1 cellular context compared by ENCODE assay signal in the genomic region with DNA sequence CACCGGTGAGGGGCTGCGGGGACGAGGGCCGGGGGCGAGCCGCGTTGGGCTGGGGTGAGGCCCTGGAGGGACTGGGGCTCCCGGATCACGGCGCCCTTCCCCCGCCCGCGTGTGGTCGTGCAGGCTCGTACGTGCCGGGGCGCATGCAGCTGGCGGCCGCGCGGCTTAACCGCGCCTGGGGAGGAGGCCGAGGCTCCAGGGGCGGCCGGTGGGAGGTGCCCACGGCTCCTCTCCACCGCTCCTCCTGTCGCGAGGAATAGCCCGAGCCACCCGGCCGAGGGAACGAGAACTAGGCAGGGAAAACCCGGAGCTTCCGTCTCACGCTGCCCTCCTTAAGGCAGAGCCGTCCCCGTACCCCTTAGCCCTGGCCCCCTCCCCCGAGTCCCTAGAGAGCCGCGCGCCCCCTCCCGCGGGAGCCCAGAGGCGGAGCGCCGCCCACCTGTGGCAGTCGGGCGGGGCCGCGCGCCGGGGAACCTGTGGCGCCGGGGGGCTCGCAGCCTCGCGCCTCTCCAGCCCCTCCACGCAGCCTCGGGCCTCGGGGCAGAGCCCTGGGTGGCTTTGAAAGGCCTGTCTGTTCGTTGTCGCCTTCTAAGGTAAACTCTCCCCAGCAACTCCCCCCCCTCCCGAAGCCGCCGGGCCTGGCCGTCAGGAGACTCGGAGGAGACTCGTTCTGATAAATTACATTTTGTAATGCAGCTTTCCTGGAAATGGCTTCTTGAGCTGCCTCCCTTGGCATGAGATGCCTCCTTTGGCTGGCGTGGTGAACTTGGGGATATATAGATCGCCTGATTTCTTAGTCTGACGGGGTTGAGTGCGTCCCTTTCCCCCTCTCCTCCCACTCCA.
TF ChIP-seq lines count a peak whose summit lies in the region.

No MANE protein-coding gene starts in this region.

TF ChIP-seq in HepG2, 621 proteins besides CTCF, POLR2A, EP300 and RAD21 (continued from another document and continues in another):
- TF ChIP-seq, protein P1, sequence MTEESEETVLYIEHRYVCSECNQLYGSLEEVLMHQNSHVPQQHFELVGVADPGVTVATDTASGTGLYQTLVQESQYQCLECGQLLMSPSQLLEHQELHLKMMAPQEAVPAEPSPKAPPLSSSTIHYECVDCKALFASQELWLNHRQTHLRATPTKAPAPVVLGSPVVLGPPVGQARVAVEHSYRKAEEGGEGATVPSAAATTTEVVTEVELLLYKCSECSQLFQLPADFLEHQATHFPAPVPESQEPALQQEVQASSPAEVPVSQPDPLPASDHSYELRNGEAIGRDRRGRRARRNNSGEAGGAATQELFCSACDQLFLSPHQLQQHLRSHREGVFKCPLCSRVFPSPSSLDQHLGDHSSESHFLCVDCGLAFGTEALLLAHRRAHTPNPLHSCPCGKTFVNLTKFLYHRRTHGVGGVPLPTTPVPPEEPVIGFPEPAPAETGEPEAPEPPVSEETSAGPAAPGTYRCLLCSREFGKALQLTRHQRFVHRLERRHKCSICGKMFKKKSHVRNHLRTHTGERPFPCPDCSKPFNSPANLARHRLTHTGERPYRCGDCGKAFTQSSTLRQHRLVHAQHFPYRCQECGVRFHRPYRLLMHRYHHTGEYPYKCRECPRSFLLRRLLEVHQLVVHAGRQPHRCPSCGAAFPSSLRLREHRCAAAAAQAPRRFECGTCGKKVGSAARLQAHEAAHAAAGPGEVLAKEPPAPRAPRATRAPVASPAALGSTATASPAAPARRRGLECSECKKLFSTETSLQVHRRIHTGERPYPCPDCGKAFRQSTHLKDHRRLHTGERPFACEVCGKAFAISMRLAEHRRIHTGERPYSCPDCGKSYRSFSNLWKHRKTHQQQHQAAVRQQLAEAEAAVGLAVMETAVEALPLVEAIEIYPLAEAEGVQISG (CRISPR knock-in tag; IDR thresholded peaks at IDR 0.05) = no peak
- TF ChIP-seq ZSCAN21 (CRISPR knock-in tag; IDR thresholded peaks at IDR 0.05; ENCODE audit: borderline replicate concordance) = no peak
- TF ChIP-seq, protein P2, sequence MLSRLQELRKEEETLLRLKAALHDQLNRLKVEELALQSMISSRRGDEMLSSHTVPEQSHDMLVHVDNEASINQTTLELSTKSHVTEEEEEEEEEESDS (CRISPR knock-in tag; IDR thresholded peaks at IDR 0.05; ENCODE audit: borderline replicate concordance) = no peak
- TF ChIP-seq SRSF1 (optimal IDR thresholded peaks at IDR 0.05; ENCODE audit: low read depth, low read length) = no peak
- TF ChIP-seq ZNF629 (CRISPR knock-in tag; conservative IDR thresholded peaks at IDR 0.05) = no peak
- TF ChIP-seq, protein P3, sequence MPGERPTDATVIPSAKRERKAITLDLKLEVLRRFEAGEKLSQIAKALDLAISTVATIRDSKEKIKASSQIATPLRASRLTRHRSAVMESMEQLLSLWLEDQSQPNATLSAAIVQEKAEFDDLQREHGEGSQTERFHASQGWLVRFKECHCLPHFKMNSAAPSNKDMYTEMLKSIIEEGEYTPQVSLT (CRISPR knock-in tag; IDR thresholded peaks at IDR 0.05; ENCODE audit: borderline replicate concordance, low read depth) = no peak
- no peak for TF ChIP-seq KLF9 (CRISPR knock-in tag; IDR thresholded peaks at IDR 0.05; ENCODE audit: low read depth)
- no peak for TF ChIP-seq ZFP41 (CRISPR knock-in tag; IDR thresholded peaks at IDR 0.05; ENCODE audit: borderline replicate concordance)
- no peak for TF ChIP-seq ZNF572 (CRISPR knock-in tag; IDR thresholded peaks at IDR 0.05)
- TF ChIP-seq, protein P4, sequence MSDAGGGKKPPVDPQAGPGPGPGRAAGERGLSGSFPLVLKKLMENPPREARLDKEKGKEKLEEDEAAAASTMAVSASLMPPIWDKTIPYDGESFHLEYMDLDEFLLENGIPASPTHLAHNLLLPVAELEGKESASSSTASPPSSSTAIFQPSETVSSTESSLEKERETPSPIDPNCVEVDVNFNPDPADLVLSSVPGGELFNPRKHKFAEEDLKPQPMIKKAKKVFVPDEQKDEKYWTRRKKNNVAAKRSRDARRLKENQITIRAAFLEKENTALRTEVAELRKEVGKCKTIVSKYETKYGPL (CRISPR knock-in tag; IDR thresholded peaks at IDR 0.05) = no peak
- TF ChIP-seq ZNF484 (CRISPR knock-in tag; IDR thresholded peaks at IDR 0.05; ENCODE audit: borderline replicate concordance, low read depth) = no peak
- no peak for TF ChIP-seq SMYD3 (CRISPR knock-in tag; IDR thresholded peaks at IDR 0.05)
- no peak for TF ChIP-seq ZNF713 (CRISPR knock-in tag; IDR thresholded peaks at IDR 0.05)
- TF ChIP-seq ZNF138 (CRISPR knock-in tag; IDR thresholded peaks at IDR 0.05; ENCODE audit: low read depth) = no peak
- TF ChIP-seq ATM (IDR thresholded peaks at IDR 0.05; ENCODE audit: borderline replicate concordance) = no peak
- TF ChIP-seq RORA (CRISPR knock-in tag; IDR thresholded peaks at IDR 0.05) = no peak
- no peak for TF ChIP-seq ZNF501 (CRISPR knock-in tag; IDR thresholded peaks at IDR 0.05)
- no peak for TF ChIP-seq ZNF446 (CRISPR knock-in tag; IDR thresholded peaks at IDR 0.05)
- no peak for TF ChIP-seq ARNTL (CRISPR knock-in tag; IDR thresholded peaks at IDR 0.05)
- peak; percentile 82 for TF ChIP-seq MYC (CRISPR knock-in tag; IDR thresholded peaks at IDR 0.05; ENCODE audit: borderline replicate concordance)
- TF ChIP-seq SCMH1 (CRISPR knock-in tag; IDR thresholded peaks at IDR 0.05; ENCODE audit: borderline replicate concordance) = no peak
- TF ChIP-seq HNRNPL (IDR thresholded peaks at IDR 0.05; ENCODE audit: low read depth, low read length) = no peak
- TF ChIP-seq EZH2 (conservative IDR thresholded peaks at IDR 0.05; ENCODE audit: low read depth, low read length) = no peak
- no peak for TF ChIP-seq ZNF619 (CRISPR knock-in tag; IDR thresholded peaks at IDR 0.05)
- TF ChIP-seq, protein P5, sequence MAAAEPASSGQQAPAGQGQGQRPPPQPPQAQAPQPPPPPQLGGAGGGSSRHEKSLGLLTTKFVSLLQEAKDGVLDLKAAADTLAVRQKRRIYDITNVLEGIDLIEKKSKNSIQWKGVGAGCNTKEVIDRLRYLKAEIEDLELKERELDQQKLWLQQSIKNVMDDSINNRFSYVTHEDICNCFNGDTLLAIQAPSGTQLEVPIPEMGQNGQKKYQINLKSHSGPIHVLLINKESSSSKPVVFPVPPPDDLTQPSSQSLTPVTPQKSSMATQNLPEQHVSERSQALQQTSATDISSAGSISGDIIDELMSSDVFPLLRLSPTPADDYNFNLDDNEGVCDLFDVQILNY (CRISPR knock-in tag; conservative IDR thresholded peaks at IDR 0.05) = no peak
- TF ChIP-seq, protein P6, sequence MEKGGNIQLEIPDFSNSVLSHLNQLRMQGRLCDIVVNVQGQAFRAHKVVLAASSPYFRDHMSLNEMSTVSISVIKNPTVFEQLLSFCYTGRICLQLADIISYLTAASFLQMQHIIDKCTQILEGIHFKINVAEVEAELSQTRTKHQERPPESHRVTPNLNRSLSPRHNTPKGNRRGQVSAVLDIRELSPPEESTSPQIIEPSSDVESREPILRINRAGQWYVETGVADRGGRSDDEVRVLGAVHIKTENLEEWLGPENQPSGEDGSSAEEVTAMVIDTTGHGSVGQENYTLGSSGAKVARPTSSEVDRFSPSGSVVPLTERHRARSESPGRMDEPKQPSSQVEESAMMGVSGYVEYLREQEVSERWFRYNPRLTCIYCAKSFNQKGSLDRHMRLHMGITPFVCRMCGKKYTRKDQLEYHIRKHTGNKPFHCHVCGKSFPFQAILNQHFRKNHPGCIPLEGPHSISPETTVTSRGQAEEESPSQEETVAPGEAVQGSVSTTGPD (CRISPR knock-in tag; IDR thresholded peaks at IDR 0.05) = no peak
- no peak for TF ChIP-seq SP1 (IDR thresholded peaks at IDR 0.05)
- no peak for TF ChIP-seq SP1 (CRISPR knock-in tag; IDR thresholded peaks at IDR 0.05)
- TF ChIP-seq POLR2AphosphoS5 (IDR thresholded peaks at IDR 0.05; ENCODE audit: low read depth, low read length) = no peak; the same call in 1 of the 2 replicates
- no peak for TF ChIP-seq SIX1 (CRISPR knock-in tag; IDR thresholded peaks at IDR 0.05; ENCODE audit: borderline replicate concordance)
- peak; percentile 27 for TF ChIP-seq RBM22 (optimal IDR thresholded peaks at IDR 0.05; ENCODE audit: low read length)
- TF ChIP-seq ZNF225 (CRISPR knock-in tag; IDR thresholded peaks at IDR 0.05) = no peak
- TF ChIP-seq, protein P7, sequence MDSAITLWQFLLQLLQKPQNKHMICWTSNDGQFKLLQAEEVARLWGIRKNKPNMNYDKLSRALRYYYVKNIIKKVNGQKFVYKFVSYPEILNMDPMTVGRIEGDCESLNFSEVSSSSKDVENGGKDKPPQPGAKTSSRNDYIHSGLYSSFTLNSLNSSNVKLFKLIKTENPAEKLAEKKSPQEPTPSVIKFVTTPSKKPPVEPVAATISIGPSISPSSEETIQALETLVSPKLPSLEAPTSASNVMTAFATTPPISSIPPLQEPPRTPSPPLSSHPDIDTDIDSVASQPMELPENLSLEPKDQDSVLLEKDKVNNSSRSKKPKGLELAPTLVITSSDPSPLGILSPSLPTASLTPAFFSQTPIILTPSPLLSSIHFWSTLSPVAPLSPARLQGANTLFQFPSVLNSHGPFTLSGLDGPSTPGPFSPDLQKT (CRISPR knock-in tag; IDR thresholded peaks at IDR 0.05; ENCODE audit: borderline replicate concordance) = no peak
- TF ChIP-seq SYNCRIP (IDR thresholded peaks at IDR 0.05; ENCODE audit: insufficient read depth, low read depth, low read length) = no peak
- TF ChIP-seq MED1 (CRISPR knock-in tag; IDR thresholded peaks at IDR 0.05) = no peak
- no peak for TF ChIP-seq CBFB (CRISPR knock-in tag; IDR thresholded peaks at IDR 0.05)
- TF ChIP-seq, protein P8, sequence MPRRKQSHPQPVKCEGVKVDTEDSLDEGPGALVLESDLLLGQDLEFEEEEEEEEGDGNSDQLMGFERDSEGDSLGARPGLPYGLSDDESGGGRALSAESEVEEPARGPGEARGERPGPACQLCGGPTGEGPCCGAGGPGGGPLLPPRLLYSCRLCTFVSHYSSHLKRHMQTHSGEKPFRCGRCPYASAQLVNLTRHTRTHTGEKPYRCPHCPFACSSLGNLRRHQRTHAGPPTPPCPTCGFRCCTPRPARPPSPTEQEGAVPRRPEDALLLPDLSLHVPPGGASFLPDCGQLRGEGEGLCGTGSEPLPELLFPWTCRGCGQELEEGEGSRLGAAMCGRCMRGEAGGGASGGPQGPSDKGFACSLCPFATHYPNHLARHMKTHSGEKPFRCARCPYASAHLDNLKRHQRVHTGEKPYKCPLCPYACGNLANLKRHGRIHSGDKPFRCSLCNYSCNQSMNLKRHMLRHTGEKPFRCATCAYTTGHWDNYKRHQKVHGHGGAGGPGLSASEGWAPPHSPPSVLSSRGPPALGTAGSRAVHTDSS (CRISPR knock-in tag; conservative IDR thresholded peaks at IDR 0.05) = no peak
- TF ChIP-seq CCAR2 (optimal IDR thresholded peaks at IDR 0.05; ENCODE audit: low read depth, low read length) = no peak
- TF ChIP-seq POGZ (CRISPR knock-in tag; IDR thresholded peaks at IDR 0.05) = no peak
- TF ChIP-seq ZNF546 (CRISPR knock-in tag; conservative IDR thresholded peaks at IDR 0.05) = peak; percentile 24
- no peak for TF ChIP-seq JARID2 (CRISPR knock-in tag; IDR thresholded peaks at IDR 0.05; ENCODE audit: insufficient replicate concordance)
- no peak for TF ChIP-seq KLF13 (CRISPR knock-in tag; IDR thresholded peaks at IDR 0.05)
- TF ChIP-seq, protein P9, sequence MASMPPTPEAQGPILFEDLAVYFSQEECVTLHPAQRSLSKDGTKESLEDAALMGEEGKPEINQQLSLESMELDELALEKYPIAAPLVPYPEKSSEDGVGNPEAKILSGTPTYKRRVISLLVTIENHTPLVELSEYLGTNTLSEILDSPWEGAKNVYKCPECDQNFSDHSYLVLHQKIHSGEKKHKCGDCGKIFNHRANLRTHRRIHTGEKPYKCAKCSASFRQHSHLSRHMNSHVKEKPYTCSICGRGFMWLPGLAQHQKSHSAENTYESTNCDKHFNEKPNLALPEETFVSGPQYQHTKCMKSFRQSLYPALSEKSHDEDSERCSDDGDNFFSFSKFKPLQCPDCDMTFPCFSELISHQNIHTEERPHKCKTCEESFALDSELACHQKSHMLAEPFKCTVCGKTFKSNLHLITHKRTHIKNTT (CRISPR knock-in tag; IDR thresholded peaks at IDR 0.05) = no peak
- TF ChIP-seq, protein P10, sequence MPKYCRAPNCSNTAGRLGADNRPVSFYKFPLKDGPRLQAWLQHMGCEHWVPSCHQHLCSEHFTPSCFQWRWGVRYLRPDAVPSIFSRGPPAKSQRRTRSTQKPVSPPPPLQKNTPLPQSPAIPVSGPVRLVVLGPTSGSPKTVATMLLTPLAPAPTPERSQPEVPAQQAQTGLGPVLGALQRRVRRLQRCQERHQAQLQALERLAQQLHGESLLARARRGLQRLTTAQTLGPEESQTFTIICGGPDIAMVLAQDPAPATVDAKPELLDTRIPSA (CRISPR knock-in tag; IDR thresholded peaks at IDR 0.05; ENCODE audit: borderline replicate concordance) = no peak
- no peak for TF ChIP-seq ZNF550 (CRISPR knock-in tag; IDR thresholded peaks at IDR 0.05; ENCODE audit: borderline replicate concordance)
- TF ChIP-seq, protein P11, sequence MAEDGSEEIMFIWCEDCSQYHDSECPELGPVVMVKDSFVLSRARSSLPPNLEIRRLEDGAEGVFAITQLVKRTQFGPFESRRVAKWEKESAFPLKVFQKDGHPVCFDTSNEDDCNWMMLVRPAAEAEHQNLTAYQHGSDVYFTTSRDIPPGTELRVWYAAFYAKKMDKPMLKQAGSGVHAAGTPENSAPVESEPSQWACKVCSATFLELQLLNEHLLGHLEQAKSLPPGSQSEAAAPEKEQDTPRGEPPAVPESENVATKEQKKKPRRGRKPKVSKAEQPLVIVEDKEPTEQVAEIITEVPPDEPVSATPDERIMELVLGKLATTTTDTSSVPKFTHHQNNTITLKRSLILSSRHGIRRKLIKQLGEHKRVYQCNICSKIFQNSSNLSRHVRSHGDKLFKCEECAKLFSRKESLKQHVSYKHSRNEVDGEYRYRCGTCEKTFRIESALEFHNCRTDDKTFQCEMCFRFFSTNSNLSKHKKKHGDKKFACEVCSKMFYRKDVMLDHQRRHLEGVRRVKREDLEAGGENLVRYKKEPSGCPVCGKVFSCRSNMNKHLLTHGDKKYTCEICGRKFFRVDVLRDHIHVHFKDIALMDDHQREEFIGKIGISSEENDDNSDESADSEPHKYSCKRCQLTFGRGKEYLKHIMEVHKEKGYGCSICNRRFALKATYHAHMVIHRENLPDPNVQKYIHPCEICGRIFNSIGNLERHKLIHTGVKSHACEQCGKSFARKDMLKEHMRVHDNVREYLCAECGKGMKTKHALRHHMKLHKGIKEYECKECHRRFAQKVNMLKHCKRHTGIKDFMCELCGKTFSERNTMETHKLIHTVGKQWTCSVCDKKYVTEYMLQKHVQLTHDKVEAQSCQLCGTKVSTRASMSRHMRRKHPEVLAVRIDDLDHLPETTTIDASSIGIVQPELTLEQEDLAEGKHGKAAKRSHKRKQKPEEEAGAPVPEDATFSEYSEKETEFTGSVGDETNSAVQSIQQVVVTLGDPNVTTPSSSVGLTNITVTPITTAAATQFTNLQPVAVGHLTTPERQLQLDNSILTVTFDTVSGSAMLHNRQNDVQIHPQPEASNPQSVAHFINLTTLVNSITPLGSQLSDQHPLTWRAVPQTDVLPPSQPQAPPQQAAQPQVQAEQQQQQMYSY (CRISPR knock-in tag; IDR thresholded peaks at IDR 0.05) = no peak
- no peak for TF ChIP-seq ZKSCAN5 (CRISPR knock-in tag; IDR thresholded peaks at IDR 0.05)
- TF ChIP-seq TCF12 (IDR thresholded peaks at IDR 0.05) = no peak
- TF ChIP-seq TCF12 (CRISPR knock-in tag; IDR thresholded peaks at IDR 0.05) = no peak
- no peak for TF ChIP-seq FOSL2 (CRISPR knock-in tag; IDR thresholded peaks at IDR 0.05)
- no peak for TF ChIP-seq ZBTB7B (CRISPR knock-in tag; IDR thresholded peaks at IDR 0.05)
- 0 out of 2 replicates have a peak, but pooled peaks have one; percentile 42 for TF ChIP-seq MTF2 (CRISPR knock-in tag; IDR thresholded peaks at IDR 0.05; ENCODE audit: borderline replicate concordance)
- no peak for TF ChIP-seq TAF1 (CRISPR knock-in tag; IDR thresholded peaks at IDR 0.05)
- TF ChIP-seq NR2F1 (CRISPR knock-in tag; IDR thresholded peaks at IDR 0.05) = no peak
- TF ChIP-seq IRX3 (CRISPR knock-in tag; IDR thresholded peaks at IDR 0.05; ENCODE audit: borderline replicate concordance, low read depth) = no peak
